Comparison of ENCODE assay signal across 6 cellular contexts in genomic region chr2:73065070-73065469, GRCh38. TPM values are rescaled to one million over a fixed set of nuclear protein-coding genes. Genes with fewer than 3 reads are reported as not detected.
A peak's percentile ranks its signal among the peaks of the same experiment; 100 is the strongest.
DNase-seq lines count a peak whose midpoint lies in the region; ATAC-seq, FAIRE-seq and TF ChIP-seq lines count a peak whose summit lies in the region.
"Not testable (repeated sequence)": the region's sequence is repeated elsewhere in the genome, so short reads cannot be mapped to it uniquely, and the experiment has no call there.

No MANE protein-coding gene starts in this region.

- not testable (repeated sequence) for TF ChIP-seq POLR2A in IMR-90 (IDR thresholded peaks at IDR 0.05; ENCODE audit: low read depth, low read length); HepG2 (IDR thresholded peaks at IDR 0.05; ENCODE audit: insufficient read depth in 1 of 2, low read depth in 2 of 2, low read length in 2 of 2)

- WGBS in IMR-90 (ENCODE audit: extremely low coverage in 2 of 2, insufficient read length in 1 of 2), 2 experiments, result 96% methylated on average over 5 of the region's 5 CpGs; no CpG with 5 or more reads in 1 of the 2 experiments
- WGBS in HepG2 (ENCODE audit: low lambda C conversion rate), result 97% methylated on average over 5 of the region's 5 CpGs

- peak overlapping the region in 1 of 2 experiments; percentile 70; a peak in 2 of 4 replicates for H4K8ac ChIP-seq in IMR-90 (ENCODE audit: low read depth in 2 of 2, low read length in 2 of 2)

- H2AK9ac ChIP-seq in IMR-90 (replicated peaks; ENCODE audit: low read depth, low read length, poor library complexity), result not testable (repeated sequence)

- H3K56ac ChIP-seq in IMR-90 (ENCODE audit: extremely low read depth, insufficient read depth, low read length), result not testable (repeated sequence)

- H3K36me3 ChIP-seq in GM23338 (ENCODE audit: insufficient read depth); IMR-90 (ENCODE audit: control insufficient read depth, insufficient read depth, low read length); HepG2 (replicated peaks in 1 of 2; ENCODE audit: control insufficient read depth in 1 of 2, insufficient read depth in 2 of 2, low read length in 2 of 2); skeletal muscle tissue (ENCODE audit: control insufficient read depth in 3 of 3, insufficient read depth in 3 of 3, low read length in 3 of 3): not testable (repeated sequence)

- ATAC-seq in GM23338; IMR-90 (ENCODE audit: low read depth); WTC11; HepG2: not testable (repeated sequence)

- H3K4me1 ChIP-seq in GM23338 (ENCODE audit: insufficient read depth) (peaks cover 28% of the 10 kb centered on the region), IMR-90 (ENCODE audit: control insufficient read depth, insufficient read depth, low read length) (peaks cover 23% of the 10 kb centered on the region), HepG2 (ENCODE audit: insufficient read depth, low read length) (peaks cover 64% of the 10 kb centered on the region), skeletal muscle tissue (ENCODE audit: control insufficient read depth in 3 of 3, insufficient read depth in 3 of 3, low read length in 3 of 3) (peaks cover 31 to 46% (median 37%) of the 10 kb centered on the region in 3 donors)

- H2BK5ac ChIP-seq in IMR-90 (ENCODE audit: low read depth, low read length, poor library complexity, severe bottlenecking), result not testable (repeated sequence)

- H3K9ac ChIP-seq in IMR-90 (ENCODE audit: low read depth, low read length); HepG2 (ENCODE audit: insufficient read depth, low read depth, low read length); skeletal muscle tissue (ENCODE audit: low read depth in 1 of 3, low read length in 3 of 3): not testable (repeated sequence)

- H3K23ac ChIP-seq in IMR-90 (ENCODE audit: low read depth, low read length), result not testable (repeated sequence)

- not testable (repeated sequence) for H2AFZ ChIP-seq in GM23338; IMR-90 (replicated peaks; ENCODE audit: low read length, poor library complexity); HepG2 (ENCODE audit: low read length)

- not testable (repeated sequence) for H3K18ac ChIP-seq in IMR-90 (ENCODE audit: low read depth, low read length)

- POLR2A ChIA-PET in IMR-90 (lab: Charles Lee; ENCODE audit: unreplicated experiment); WTC11 (lab: Charles Lee); HepG2 (lab: Yijun Ruan, JAX): not testable (repeated sequence)

- H3K79me1 ChIP-seq in IMR-90 (ENCODE audit: low read depth in 1 of 2, low read length in 2 of 2), result peaks cover 49 to 77% of the 10 kb centered on the region in 2 experiments

- H3K27ac ChIP-seq in GM23338 (ENCODE audit: low read depth); IMR-90 (ENCODE audit: insufficient read depth, low read length); coronary artery; HepG2 (ENCODE audit: extremely low read length, insufficient read depth, low read length): not testable (repeated sequence)
- H3K27ac ChIP-seq in skeletal muscle tissue (ENCODE audit: low read depth, low read length), result peak overlapping the region; percentile 83

- H3K79me2 ChIP-seq in GM23338 (replicated peaks; ENCODE audit: insufficient read depth) (peaks cover 99% of the 10 kb centered on the region), HepG2 (ENCODE audit: insufficient read depth, low read length) (peaks cover 86% of the 10 kb centered on the region)

- intact Hi-C loops in IMR-90 (cut with micrococcal nuclease); HepG2 (cut with micrococcal nuclease; ENCODE audit: unreplicated experiment): not testable (repeated sequence)

- H2BK120ac ChIP-seq in IMR-90 (ENCODE audit: low read depth, low read length), result not testable (repeated sequence)

- not testable (repeated sequence) for BruUV-seq in IMR-90 (replicated peaks; lab: Mats Ljungman, UMichigan); HepG2 (replicated peaks; lab: Mats Ljungman, UMichigan)

- TF ChIP-seq RAD21 in IMR-90 (IDR thresholded peaks at IDR 0.05; ENCODE audit: low read length); HepG2 (CRISPR knock-in tag; IDR thresholded peaks at IDR 0.05): not testable (repeated sequence)

- TF ChIP-seq CTCF in GM23338 (conservative IDR thresholded peaks at IDR 0.05; ENCODE audit: low read depth in 2 of 2); IMR-90 (conservative IDR thresholded peaks at IDR 0.05; ENCODE audit: low read depth, low read length); WTC11 (IDR thresholded peaks at IDR 0.05); coronary artery (IDR thresholded peaks at IDR 0.05); HepG2 (CRISPR knock-in tag; IDR thresholded peaks at IDR 0.05): not testable (repeated sequence)

- H3K27me3 Mint-ChIP-seq in GM23338 (ENCODE audit: insufficient read depth, low read depth, poor library complexity), result peaks cover 10% of the 10 kb centered on the region
- H3K27me3 Mint-ChIP-seq in WTC11 (ENCODE audit: low read depth), result not testable (repeated sequence)

- H4K91ac ChIP-seq in IMR-90 (ENCODE audit: insufficient read depth, low read depth, low read length), result not testable (repeated sequence)

- H2AK5ac ChIP-seq in IMR-90 (ENCODE audit: low read depth, low read length), result peak overlapping the region; percentile 76; the same call in 1 of the 2 replicates

- DNase-seq in GM23338 (ENCODE audit: low spot score); IMR-90; WTC11 (ENCODE audit: low spot score); HepG2 (ENCODE audit: low spot score): not testable (repeated sequence)
- peak; percentile 41 for DNase-seq in coronary artery (ENCODE audit: low spot score)

- dilution Hi-C loops in IMR-90 (cut with HindIII; ENCODE audit: low sequenced_read_pairs, unreplicated experiment), result not testable (repeated sequence)

- H3K4me3 ChIP-seq in GM23338; IMR-90 (ENCODE audit: insufficient read depth, low read depth, low read length); coronary artery; HepG2 (replicated peaks in 1 of 3; ENCODE audit: insufficient read depth in 1 of 3, low read depth in 2 of 3, low read length in 3 of 3); skeletal muscle tissue (ENCODE audit: low read length in 3 of 3): not testable (repeated sequence)

- H3K27ac Mint-ChIP-seq in GM23338 (peak overlapping the region; percentile 96), WTC11 (peak overlapping the region; percentile 45; the same call in 1 of the 2 replicates)

- H3K4me3 Mint-ChIP-seq in GM23338, WTC11: not testable (repeated sequence)

- not testable (repeated sequence) for H2BK20ac ChIP-seq in IMR-90 (ENCODE audit: low read depth, low read length)

- TF ChIP-seq EP300 in HepG2 (IDR thresholded peaks at IDR 0.05; ENCODE audit: low read depth in 2 of 2, low read length in 2 of 2); HepG2 (CRISPR knock-in tag; IDR thresholded peaks at IDR 0.05; ENCODE audit: borderline replicate concordance): not testable (repeated sequence)

- not testable (repeated sequence) for H3K36me3 Mint-ChIP-seq in GM23338 (ENCODE audit: low read depth); WTC11

- not testable (repeated sequence) for H4K5ac ChIP-seq in IMR-90 (ENCODE audit: low read depth, low read length)

- H3K4me1 Mint-ChIP-seq in GM23338 (peaks cover 41% of the 10 kb centered on the region), WTC11 (peaks cover 43% of the 10 kb centered on the region)

- CTCF ChIA-PET in IMR-90 (lab: Yijun Ruan, JAX); HepG2 (lab: Yijun Ruan, JAX; ENCODE audit: low intra/inter-chr PET ratio, low total read pairs): not testable (repeated sequence)
- CTCF ChIA-PET in WTC11 (lab: Charles Lee), result interaction anchor here (0.8 to 2.3 kb wide), 6 partner anchors 18 to 202 kb away, joined by 3 to 14 read pairs (median 4); no protein-coding TSS in a partner anchor

- H3K14ac ChIP-seq in IMR-90 (replicated peaks; ENCODE audit: low read depth, low read length), result not testable (repeated sequence)

- not testable (repeated sequence) for H3K9me2 ChIP-seq in GM23338 (ENCODE audit: insufficient read depth)

- H3K4ac ChIP-seq in IMR-90 (ENCODE audit: low read depth, low read length), result 0 out of 2 replicates have a peak overlapping the region, but pooled peaks have one; percentile 12

- not testable (repeated sequence) for H3K27me3 ChIP-seq in GM23338 (ENCODE audit: insufficient read depth); IMR-90 (ENCODE audit: control insufficient read depth, insufficient read depth, low read length); HepG2 (ENCODE audit: control insufficient read depth in 1 of 2, insufficient read depth in 2 of 2, low read length in 2 of 2); skeletal muscle tissue (ENCODE audit: control insufficient read depth in 3 of 3, insufficient read depth in 3 of 3, low read length in 3 of 3)

- not testable (repeated sequence) for H3F3A ChIP-seq in GM23338 (replicated peaks; ENCODE audit: low read depth)

- H4K20me1 ChIP-seq in GM23338 (replicated peaks; ENCODE audit: insufficient read depth), result peaks cover 27% of the 10 kb centered on the region
- H4K20me1 ChIP-seq in IMR-90 (ENCODE audit: insufficient read depth, low read length); HepG2 (ENCODE audit: insufficient read depth, low read length): not testable (repeated sequence)

- not testable (repeated sequence) for FAIRE-seq in HepG2 (lab: Jason Lieb, UNC)

- not testable (repeated sequence) for H3K9me3 Mint-ChIP-seq in GM23338, WTC11

- in situ Hi-C loops in IMR-90 (cut with MboI; ENCODE audit: low sequenced_read_pairs), result not testable (repeated sequence)
- in situ Hi-C loops in HepG2 (cut with HindIII; ENCODE audit: extremely low pct_ligation_motif_present, low pct_unique_long_range_greater_than_20kb), result loop anchor here (5.0 kb wide), 1 partner anchor 73 kb away; no protein-coding TSS in a partner anchor

- H3K4me2 ChIP-seq in GM23338; IMR-90 (ENCODE audit: low read depth, low read length); HepG2 (ENCODE audit: low read depth, low read length): not testable (repeated sequence)

- peaks cover 18% of the 10 kb centered on the region for H3K9me1 ChIP-seq in IMR-90 (ENCODE audit: insufficient read depth, low read length)

- not testable (repeated sequence) for H2BK15ac ChIP-seq in IMR-90 (ENCODE audit: low read depth, low read length)

- not testable (repeated sequence) for H3K9me3 ChIP-seq in IMR-90 (ENCODE audit: control insufficient read depth, insufficient read depth, low read length); HepG2 (ENCODE audit: low read length); skeletal muscle tissue (ENCODE audit: control insufficient read depth in 3 of 3, low read length in 3 of 3)

RNA-seq across cellular contexts. Expression of gene SFXN5, which starts 6.4 kb away (rescaled TPM):
- 25.8 and 26.3 TPM in 2 replicates for total RNA-seq in GM23338 (2014; rRNA removed; shearing (Covaris generic))
- polyA plus RNA-seq in GM23338 (2016; fragmentation: Nextera tagmentation; extraction: Ambion mirVana), result 23.6 and 25.4 TPM in 2 replicates
- total RNA-seq in IMR-90 (2012; rRNA removed), result 8.3 and 8.6 TPM in 2 replicates
- 14.3 and 17.0 TPM in 2 replicates for polyA plus RNA-seq in IMR-90 (2012; rRNA removed)
- 7.1 and 7.6 TPM in 2 replicates for polyA plus RNA-seq in IMR-90 (2012; cell fraction: cytosol; rRNA removed)
- polyA plus RNA-seq in IMR-90 (2012; cell fraction: nucleus; rRNA removed; ENCODE audit: low replicate concordance), result 48.0 and 54.3 TPM in 2 replicates
- 23.1 to 25.9 TPM (median 23.6 TPM) in 3 replicates for total RNA-seq in WTC11 (2021)
- 22.2 and 34.9 TPM in 2 replicates for total RNA-seq in HepG2 (2016; rRNA removed; fragmentation: Illumina TruSeq; extraction: Trizol)
- total RNA-seq in HepG2 (2016; cell fraction: cytosol; rRNA removed; fragmentation: Illumina TruSeq; extraction: Trizol; ENCODE audit: low read depth), result 11.0 and 15.1 TPM in 2 replicates
- total RNA-seq in HepG2 (2016; cell fraction: insoluble cytoplasmic fraction; rRNA removed; fragmentation: Illumina TruSeq; extraction: Trizol), result 21.1 and 36.4 TPM in 2 replicates
- total RNA-seq in HepG2 (2016; cell fraction: membrane; rRNA removed; fragmentation: Illumina TruSeq; extraction: Trizol), result 13.2 and 15.3 TPM in 2 replicates
- 42.2 and 47.8 TPM in 2 replicates for total RNA-seq in HepG2 (2016; cell fraction: nucleus; rRNA removed; fragmentation: Illumina TruSeq; extraction: Trizol)
- 37.4 and 42.8 TPM in 2 replicates for polyA plus RNA-seq in HepG2 (2011; rRNA removed)
- 13.2 and 17.2 TPM in 2 replicates for polyA plus RNA-seq in HepG2 (2011; cell fraction: cytosol; rRNA removed)
- polyA plus RNA-seq in HepG2 (2011; cell fraction: nucleus; rRNA removed), result 139 and 168 TPM in 2 replicates
- polyA plus RNA-seq in HepG2 (2012), result 18.2 and 24.8 TPM in 2 replicates
- polyA plus RNA-seq in HepG2 (2016; cell fraction: cytosol; fragmentation: Illumina TruSeq; extraction: Trizol; ENCODE audit: low read depth), result 6.1 and 6.5 TPM in 2 replicates
- polyA plus RNA-seq in HepG2 (2016; cell fraction: insoluble cytoplasmic fraction; fragmentation: Illumina TruSeq; extraction: Trizol; ENCODE audit: low read depth), result 23.9 and 25.9 TPM in 2 replicates
- 8.0 and 9.0 TPM in 2 replicates for polyA plus RNA-seq in HepG2 (2016; cell fraction: membrane; fragmentation: Illumina TruSeq; extraction: Trizol; ENCODE audit: low read depth)
- polyA plus RNA-seq in HepG2 (2016; cell fraction: nucleus; fragmentation: Illumina TruSeq; extraction: Trizol; ENCODE audit: insufficient read depth, low read depth), result 68.3 and 69.6 TPM in 2 replicates
- 36.5 and 73.0 TPM in 2 replicates for polyA minus RNA-seq in HepG2 (2011; rRNA and poly(A)+ RNA removed; ENCODE audit: low replicate concordance)
- 12.6 and 13.0 TPM in 2 replicates for polyA minus RNA-seq in HepG2 (2011; cell fraction: cytosol; rRNA and poly(A)+ RNA removed)
- polyA minus RNA-seq in HepG2 (2011; cell fraction: nucleus; rRNA and poly(A)+ RNA removed), result 49.6 and 54.8 TPM in 2 replicates
- total RNA-seq in skeletal muscle tissue, result 4.7 TPM

RNA-seq across cellular contexts. Expression of gene RAB11FIP5, which starts 47.7 kb away (rescaled TPM):
- total RNA-seq in GM23338 (2014; rRNA removed; shearing (Covaris generic)), result 15.7 and 16.6 TPM in 2 replicates
- polyA plus RNA-seq in GM23338 (2016; fragmentation: Nextera tagmentation; extraction: Ambion mirVana) (4.3 and 4.4 TPM in 2 replicates), IMR-90 (2012; rRNA removed) (34.5 and 36.0 TPM in 2 replicates), HepG2 (2011; rRNA removed) (21.9 and 22.9 TPM in 2 replicates)
- total RNA-seq in IMR-90 (2012; rRNA removed) (21.4 and 21.5 TPM in 2 replicates), WTC11 (2021) (14.0 to 16.0 TPM (median 14.3 TPM) in 3 replicates), HepG2 (2016; rRNA removed; fragmentation: Illumina TruSeq; extraction: Trizol) (8.7 and 9.4 TPM in 2 replicates), skeletal muscle tissue (12.0 TPM)
- 28.4 and 35.6 TPM in 2 replicates for polyA plus RNA-seq in IMR-90 (2012; cell fraction: cytosol; rRNA removed)
- 30.1 and 35.6 TPM in 2 replicates for polyA plus RNA-seq in IMR-90 (2012; cell fraction: nucleus; rRNA removed; ENCODE audit: low replicate concordance)
- total RNA-seq in HepG2 (2016; cell fraction: cytosol; rRNA removed; fragmentation: Illumina TruSeq; extraction: Trizol; ENCODE audit: low read depth), result 3.7 and 4.2 TPM in 2 replicates
- total RNA-seq in HepG2 (2016; cell fraction: insoluble cytoplasmic fraction; rRNA removed; fragmentation: Illumina TruSeq; extraction: Trizol), result 8.6 and 9.1 TPM in 2 replicates
- 10.0 and 13.0 TPM in 2 replicates for total RNA-seq in HepG2 (2016; cell fraction: membrane; rRNA removed; fragmentation: Illumina TruSeq; extraction: Trizol)
- total RNA-seq in HepG2 (2016; cell fraction: nucleus; rRNA removed; fragmentation: Illumina TruSeq; extraction: Trizol), result 6.7 and 7.5 TPM in 2 replicates
- polyA plus RNA-seq in HepG2 (2011; cell fraction: cytosol; rRNA removed), result 17.5 and 19.5 TPM in 2 replicates
- polyA plus RNA-seq in HepG2 (2011; cell fraction: nucleus; rRNA removed), result 19.6 and 23.6 TPM in 2 replicates
- 25.5 and 27.1 TPM in 2 replicates for polyA plus RNA-seq in HepG2 (2012)
- 2.1 TPM in 2 replicates for polyA plus RNA-seq in HepG2 (2016; cell fraction: cytosol; fragmentation: Illumina TruSeq; extraction: Trizol; ENCODE audit: low read depth)
- 8.6 and 12.8 TPM in 2 replicates for polyA plus RNA-seq in HepG2 (2016; cell fraction: insoluble cytoplasmic fraction; fragmentation: Illumina TruSeq; extraction: Trizol; ENCODE audit: low read depth)
- 5.8 and 6.9 TPM in 2 replicates for polyA plus RNA-seq in HepG2 (2016; cell fraction: membrane; fragmentation: Illumina TruSeq; extraction: Trizol; ENCODE audit: low read depth)
- 10.7 and 10.8 TPM in 2 replicates for polyA plus RNA-seq in HepG2 (2016; cell fraction: nucleus; fragmentation: Illumina TruSeq; extraction: Trizol; ENCODE audit: insufficient read depth, low read depth)
- 29.9 and 45.2 TPM in 2 replicates for polyA minus RNA-seq in HepG2 (2011; rRNA and poly(A)+ RNA removed; ENCODE audit: low replicate concordance)
- 12.6 and 13.2 TPM in 2 replicates for polyA minus RNA-seq in HepG2 (2011; cell fraction: cytosol; rRNA and poly(A)+ RNA removed)
- polyA minus RNA-seq in HepG2 (2011; cell fraction: nucleus; rRNA and poly(A)+ RNA removed), result 14.7 and 18.7 TPM in 2 replicates
